Comparison of ENCODE assay signal across 8 cellular contexts in genomic region chr9:137578518-137579258, GRCh38. TPM values are rescaled to one million over a fixed set of nuclear protein-coding genes. Genes with fewer than 3 reads are reported as not detected.
DNase-seq lines count a peak whose midpoint lies in the region; ATAC-seq and TF ChIP-seq lines count a peak whose summit lies in the region.

TSS of gene DPH7 (minus strand) at chr9:137578925. CDS start at chr9:137578777, 148 bp downstream.

- peak within 1 kb of the TSS; percentile 68 for H2BK5ac ChIP-seq in IMR-90 (ENCODE audit: low read depth, low read length, poor library complexity, severe bottlenecking)

- H2BK15ac ChIP-seq in IMR-90 (ENCODE audit: low read depth, low read length) = no peak within 1 kb of the TSS

- H3K9ac ChIP-seq in IMR-90 (ENCODE audit: low read depth, low read length) = peak within 1 kb of the TSS; percentile 76
- peak within 1 kb of the TSS; percentile 65 for H3K9ac ChIP-seq in mucosa of stomach (ENCODE audit: low read length)

- H3K79me1 ChIP-seq in IMR-90 (ENCODE audit: low read depth in 1 of 2, low read length in 2 of 2) = peaks cover 30 to 51% of the 10 kb centered on the region in 2 experiments

- peak; percentile 61 for ATAC-seq in GM21526 (IDR thresholded peaks at IDR 0.05; ENCODE audit: low FRiP score, unreplicated experiment)
- ATAC-seq in IMR-90 (ENCODE audit: low read depth) = peak; percentile 97

- H3K4me2 ChIP-seq in IMR-90 (ENCODE audit: low read depth, low read length) (peak within 1 kb of the TSS; percentile 93), OCI-LY7 (ENCODE audit: low read length) (peak within 1 kb of the TSS; percentile 92)

- H3K36me3 ChIP-seq in IMR-90 (ENCODE audit: control insufficient read depth, insufficient read depth, low read length) (peaks cover 40% of the 10 kb centered on the region), OCI-LY7 (ENCODE audit: insufficient read depth, low read length) (peaks cover 70% of the 10 kb centered on the region), mucosa of stomach (ENCODE audit: control insufficient read depth, insufficient read depth, low read length) (no peaks in the 10 kb centered on the region)

- H4K20me1 ChIP-seq in IMR-90 (ENCODE audit: insufficient read depth, low read length) (peaks cover 24% of the 10 kb centered on the region), OCI-LY7 (ENCODE audit: insufficient read depth, low read length) (peaks cover 12% of the 10 kb centered on the region; the same call in 1 of the 2 replicates)

- in situ Hi-C loops in IMR-90 (cut with MboI; ENCODE audit: low sequenced_read_pairs) = no loop called here

- dilution Hi-C loops in IMR-90 (cut with HindIII; ENCODE audit: low sequenced_read_pairs, unreplicated experiment) = no loop called here

- peaks cover 15% of the 10 kb centered on the region; the same call in 1 of the 2 replicates for H3K9me1 ChIP-seq in IMR-90 (ENCODE audit: insufficient read depth, low read length)

- H3K9me2 ChIP-seq in OCI-LY7 (ENCODE audit: insufficient read depth, low read length) = no peaks in the 10 kb centered on the region

- H3K18ac ChIP-seq in IMR-90 (ENCODE audit: low read depth, low read length) = no peak within 1 kb of the TSS

- BruUV-seq in IMR-90 (replicated peaks; lab: Mats Ljungman, UMichigan) = no TSS peak
- BruUV-seq in OCI-LY7 (replicated peaks; lab: Mats Ljungman, UMichigan) = no TSS peak

- no peak for TF ChIP-seq POLR2A in IMR-90 (IDR thresholded peaks at IDR 0.05; ENCODE audit: low read depth, low read length)
- peak; percentile 82 for TF ChIP-seq POLR2A in erythroblast (IDR thresholded peaks at IDR 0.05; ENCODE audit: low read length)

- peak within 1 kb of the TSS; percentile 91 for H2AK5ac ChIP-seq in IMR-90 (ENCODE audit: low read depth, low read length)

- 3% methylated on average over 46 of the region's 82 CpGs; no CpG with 5 or more reads in 1 of the 2 experiments for WGBS in IMR-90 (ENCODE audit: extremely low coverage in 2 of 2, insufficient read length in 1 of 2), 2 experiments

- peaks cover 6% of the 10 kb centered on the region for H3K4me1 ChIP-seq in IMR-90 (ENCODE audit: control insufficient read depth, insufficient read depth, low read length)
- H3K4me1 ChIP-seq in OCI-LY7 (ENCODE audit: insufficient read depth, low read length, poor library complexity, severe bottlenecking) = peaks cover 40% of the 10 kb centered on the region
- H3K4me1 ChIP-seq in mucosa of stomach (ENCODE audit: control insufficient read depth, insufficient read depth, low read length) = peaks cover 17% of the 10 kb centered on the region

- peak within 1 kb of the TSS; percentile 96 for H3K4ac ChIP-seq in IMR-90 (ENCODE audit: low read depth, low read length)

- no peaks in the 10 kb centered on the region for H3K9me3 ChIP-seq in IMR-90 (ENCODE audit: control insufficient read depth, insufficient read depth, low read length)
- H3K9me3 ChIP-seq in OCI-LY7 (ENCODE audit: low read length) = no peaks in the 10 kb centered on the region
- H3K9me3 ChIP-seq in mucosa of stomach (ENCODE audit: control insufficient read depth, low read length) = no peaks in the 10 kb centered on the region

- peak within 1 kb of the TSS; percentile 95 to 97 for H4K8ac ChIP-seq in IMR-90 (ENCODE audit: low read depth in 2 of 2, low read length in 2 of 2)

- CTCF ChIA-PET in IMR-90 (lab: Yijun Ruan, JAX) (interaction anchor here (0.6 to 0.7 kb wide), 2 partner anchors 10 to 449 kb away, joined by 3 to 5 read pairs; no protein-coding TSS in a partner anchor), OCI-LY7 (lab: Charles Lee; ENCODE audit: unreplicated experiment) (no interaction called here)

- H3K56ac ChIP-seq in IMR-90 (ENCODE audit: extremely low read depth, insufficient read depth, low read length) = peak within 1 kb of the TSS; percentile 60

- POLR2A ChIA-PET in IMR-90 (lab: Charles Lee; ENCODE audit: unreplicated experiment) = no interaction called here
- POLR2A ChIA-PET in OCI-LY7 (lab: Charles Lee) = interaction anchor here (0.6 to 1.1 kb wide), 3 partner anchors 9 to 170 kb away, joined by 3 to 5 read pairs (median 3); no protein-coding TSS in a partner anchor

- TF ChIP-seq CTCF in IMR-90 (conservative IDR thresholded peaks at IDR 0.05; ENCODE audit: low read depth, low read length) (peak; percentile 97), OCI-LY7 (conservative IDR thresholded peaks at IDR 0.05; ENCODE audit: low read length) (peak; percentile 89)

- TF ChIP-seq RAD21 in IMR-90 (IDR thresholded peaks at IDR 0.05; ENCODE audit: low read length) = peak; percentile 31

- peak within 1 kb of the TSS; percentile 79; the same call in 1 of the 2 replicates for H3K23ac ChIP-seq in IMR-90 (ENCODE audit: low read depth, low read length)

- H3K79me2 ChIP-seq in OCI-LY7 (ENCODE audit: insufficient read depth, low read depth, low read length) = peaks cover 46% of the 10 kb centered on the region

- H2AK9ac ChIP-seq in IMR-90 (replicated peaks; ENCODE audit: low read depth, low read length, poor library complexity) = peak within 1 kb of the TSS; percentile 95

- H2AFZ ChIP-seq in IMR-90 (replicated peaks; ENCODE audit: low read length, poor library complexity) (peak within 1 kb of the TSS; percentile 99), OCI-LY7 (ENCODE audit: low read length) (peak within 1 kb of the TSS; percentile 63; the same call in 1 of the 2 replicates)

- H3K27me3 ChIP-seq in IMR-90 (ENCODE audit: control insufficient read depth, insufficient read depth, low read length) = no peaks in the 10 kb centered on the region
- no peaks in the 10 kb centered on the region for H3K27me3 ChIP-seq in mucosa of stomach (ENCODE audit: control insufficient read depth, insufficient read depth, low read length)

- intact Hi-C loops in IMR-90 (cut with micrococcal nuclease) (no loop called here), OCI-LY7 (cut with micrococcal nuclease; ENCODE audit: unreplicated experiment) (loop anchor here (5.0 kb wide), 1 partner anchor 94 kb away; no protein-coding TSS in a partner anchor)

- H2BK20ac ChIP-seq in IMR-90 (ENCODE audit: low read depth, low read length) = no peak within 1 kb of the TSS

- H3K27ac ChIP-seq in IMR-90 (ENCODE audit: insufficient read depth, low read length) (peak within 1 kb of the TSS; percentile 66), OCI-LY7 (ENCODE audit: low read depth, low read length, poor library complexity, severe bottlenecking) (peak within 1 kb of the TSS; percentile 84)

- DNase-seq in DMS153 (lab: John Stamatoyannopoulos, UW) (peak; percentile 74), IMR-90 (peak; percentile 83), OCI-LY7 (ENCODE audit: low spot score) (peak; percentile 94), activated T-cell treated with anti-CD3 and anti-CD28 coated beads for 48 hours (ENCODE audit: low read depth) (peak; percentile 97), erythroblast (lab: John Stamatoyannopoulos, UW) (peak; percentile 93 to 96)
- peak; percentile 88 to 95 for DNase-seq in stimulated activated CD8-positive, alpha-beta memory T cell treated with anti-CD3 and anti-CD28 coated beads, Interleukin-7, amount 100 ng/mL, for 1 hour (ENCODE audit: low read depth in 2 of 2)

- peak within 1 kb of the TSS; percentile 93 for H3K14ac ChIP-seq in IMR-90 (replicated peaks; ENCODE audit: low read depth, low read length)

- H4K91ac ChIP-seq in IMR-90 (ENCODE audit: insufficient read depth, low read depth, low read length) = peak within 1 kb of the TSS; percentile 79

- H4K5ac ChIP-seq in IMR-90 (ENCODE audit: low read depth, low read length) = peak within 1 kb of the TSS; percentile 42

- peak within 1 kb of the TSS; percentile 70; the same call in 1 of the 2 replicates for H2BK120ac ChIP-seq in IMR-90 (ENCODE audit: low read depth, low read length)

- H3K4me3 ChIP-seq in IMR-90 (ENCODE audit: insufficient read depth, low read depth, low read length) = peak within 1 kb of the TSS; percentile 88
- peak within 1 kb of the TSS; percentile 97 for H3K4me3 ChIP-seq in OCI-LY7 (ENCODE audit: low read depth, low read length, poor library complexity, severe bottlenecking)
- H3K4me3 ChIP-seq in mucosa of stomach (ENCODE audit: low read length) = peak within 1 kb of the TSS; percentile 80

TF ChIP-seq in IMR-90, 13 proteins besides CTCF, POLR2A, EP300 and RAD21:
- TF ChIP-seq ELK1 (IDR thresholded peaks at IDR 0.05; ENCODE audit: borderline replicate concordance, low read depth, low read length) (no peak), NFE2L2 (IDR thresholded peaks at IDR 0.05; ENCODE audit: low read depth, low read length) (no peak), MAZ (IDR thresholded peaks at IDR 0.05; ENCODE audit: borderline replicate concordance, low read depth, low read length) (peak; percentile 60; the same call in 1 of the 2 replicates), CHD1 (IDR thresholded peaks at IDR 0.05; ENCODE audit: low read depth, low read length) (no peak), MAFK (IDR thresholded peaks at IDR 0.05; ENCODE audit: low read depth, low read length) (no peak), RFX5 (IDR thresholded peaks at IDR 0.05; ENCODE audit: low read depth, low read length) (no peak), MXI1 (IDR thresholded peaks at IDR 0.05; ENCODE audit: borderline replicate concordance, low read depth, low read length) (peak; percentile 81; the same call in 1 of the 2 replicates), SMC3 (IDR thresholded peaks at IDR 0.05; ENCODE audit: low read depth, low read length) (peak; percentile 31), BHLHE40 (IDR thresholded peaks at IDR 0.05; ENCODE audit: low read depth, low read length) (peak; percentile 18; the same call in 1 of the 2 replicates), USF2 (IDR thresholded peaks at IDR 0.05; ENCODE audit: low read depth, low read length) (no peak)
TF ChIP-seq in IMR-90: peak in this region for 4.

RNA-seq across cellular contexts. Expression of gene DPH7, which starts in this region (rescaled TPM):
- total RNA-seq in IMR-90 (2012; rRNA removed) = 12.2 and 12.5 TPM in 2 replicates
- 33.0 and 33.7 TPM in 2 replicates for polyA plus RNA-seq in IMR-90 (2012; rRNA removed)
- polyA plus RNA-seq in IMR-90 (2012; cell fraction: cytosol; rRNA removed) = 20.7 and 23.8 TPM in 2 replicates
- polyA plus RNA-seq in IMR-90 (2012; cell fraction: nucleus; rRNA removed; ENCODE audit: low replicate concordance) = 144 and 149 TPM in 2 replicates
- total RNA-seq in OCI-LY7 (2014; rRNA removed; shearing (Covaris generic)) = 71.7 and 72.9 TPM in 2 replicates
- total RNA-seq in OCI-LY7 (2022) = 88.2 and 95.6 TPM in 2 replicates

Comparison
In these comparisons a context has a peak if more than half of its experiments do, and no peak if none do; other contexts are left out.
1. Peak in every context shown above with its lines: DNase-seq, ATAC-seq, H3K4me3 ChIP-seq and H3K27ac ChIP-seq.